In genomic region chr3:156519758-156520162, GRCh38 we compare ENCODE assay signal across 11 cellular contexts. TPM values are rescaled to one million over a fixed set of nuclear protein-coding genes. Genes with fewer than 3 reads are reported as not detected.
A peak's percentile ranks its signal among the peaks of the same experiment; 100 is the strongest.
DNase-seq lines count a peak whose midpoint lies in the region; ATAC-seq lines count a peak whose summit lies in the region.
"Had no signal": no experiment of that assay in that cellular context is flagged by ENCODE, and none has a peak within 500 bp of the region (broad histone marks: within the 10 kb centered on the region; RNA-seq: fewer than 3 reads in every experiment).

No MANE protein-coding gene starts in this region.

- peak; percentile 36 for ATAC-seq in GM18499 (IDR thresholded peaks at IDR 0.05; ENCODE audit: insufficient read depth, unreplicated experiment)
- peak; percentile 58 for ATAC-seq in GM19035 (IDR thresholded peaks at IDR 0.05; ENCODE audit: unreplicated experiment)
- peak; percentile 75 for ATAC-seq in HG02763 (IDR thresholded peaks at IDR 0.05; ENCODE audit: unreplicated experiment)
- peak; percentile 83 for ATAC-seq in HG03520 (IDR thresholded peaks at IDR 0.05; ENCODE audit: unreplicated experiment)
- ATAC-seq in GM18519 (IDR thresholded peaks at IDR 0.05; ENCODE audit: low FRiP score, unreplicated experiment): no peak
- ATAC-seq: K562 had no signal

- DNase-seq in GDM1 (lab: John Stamatoyannopoulos, UW) (no peak), HPDE6-E6E7 (ENCODE audit: extremely low spot score) (no peak), H4 (ENCODE audit: low spot score) (no peak)
- DNase-seq: activated CD4-positive, CD25-positive, alpha-beta regulatory T cell treated with anti-CD3 and anti-CD28 coated beads, Interleukin-2, amount 50 U/mL, for 72 hours; NCI-H2171 had no signal

RNA-seq across cellular contexts. Expression of gene SSR3, which starts 35.2 kb away (rescaled TPM):
- total RNA-seq in H4 (2014; rRNA removed; shearing (Covaris generic)): 185 and 215 TPM in 2 replicates
